Comparison of ENCODE assay signal across 9 cellular contexts in the genomic region with DNA sequence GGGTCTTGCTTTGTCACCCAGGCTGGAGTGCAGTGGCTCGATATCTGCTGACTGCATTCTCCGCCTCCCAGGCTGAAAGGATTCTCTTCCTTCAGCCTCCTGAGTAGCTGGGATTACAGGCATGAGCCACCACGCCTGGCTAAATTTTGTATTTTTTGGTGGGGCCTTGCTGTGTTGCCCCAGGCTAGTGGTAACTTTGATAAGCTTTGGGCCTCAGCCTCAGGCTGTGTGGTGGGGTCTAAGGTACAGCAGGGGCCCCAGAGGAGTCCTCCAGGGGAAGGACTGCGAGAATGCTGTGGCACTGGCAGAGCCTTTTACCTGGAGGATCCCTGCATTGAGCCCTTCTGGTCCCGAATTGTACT. TPM values are rescaled to one million over a fixed set of nuclear protein-coding genes. Genes with fewer than 3 reads are reported as not detected.
DNase-seq lines count a peak whose midpoint lies in the region; ATAC-seq and TF ChIP-seq lines count a peak whose summit lies in the region.
"Had no signal": no experiment of that assay in that cellular context is flagged by ENCODE, and none has a peak within 500 bp of the region (broad histone marks: within the 10 kb centered on the region; RNA-seq: fewer than 3 reads in every experiment).

No MANE protein-coding gene starts in this region.

- H3K27me3 ChIP-seq in effector memory CD4-positive, alpha-beta T cell (replicated peaks; ENCODE audit: control insufficient read depth, insufficient read depth, low read length, poor library complexity, severe bottlenecking) = no peaks in the 10 kb centered on the region
- no peaks in the 10 kb centered on the region for H3K27me3 ChIP-seq in skeletal muscle tissue (ENCODE audit: control insufficient read depth in 3 of 3, insufficient read depth in 3 of 3, low read length in 3 of 3)

- peak overlapping the region; percentile 33 for H3K27ac ChIP-seq in effector memory CD4-positive, alpha-beta T cell (ENCODE audit: insufficient read depth, low read length, poor library complexity, severe bottlenecking)
- H3K27ac ChIP-seq in skeletal muscle tissue (ENCODE audit: low read depth, low read length) = peak overlapping the region; percentile 99

- H3K4me3 ChIP-seq in effector memory CD4-positive, alpha-beta T cell (ENCODE audit: insufficient read depth, low read depth, low read length, poor library complexity, severe bottlenecking) = no peak overlapping the region
- no peak overlapping the region for H3K4me3 ChIP-seq in skeletal muscle tissue (ENCODE audit: low read length in 3 of 3)

- H3K4me1 ChIP-seq in effector memory CD4-positive, alpha-beta T cell (ENCODE audit: control insufficient read depth, insufficient read depth, low read length, poor library complexity, severe bottlenecking) = peaks cover 30% of the 10 kb centered on the region
- H3K4me1 ChIP-seq in skeletal muscle tissue (ENCODE audit: control insufficient read depth in 3 of 3, insufficient read depth in 3 of 3, low read length in 3 of 3) = peaks cover 65 to 77% (median 73%) of the 10 kb centered on the region in 3 donors

- DNase-seq in effector memory CD4-positive, alpha-beta T cell = no peak
- DNase-seq in NCI-H1105 treated with DMSO at 0.1 percent for 48 hours (lab: John Stamatoyannopoulos, UW) (no peak), NCI-H1092 (lab: John Stamatoyannopoulos, UW) (no peak), Ammon's horn (ENCODE audit: low spot score) (no peak)
- DNase-seq: PC-3 had no signal

- H3K9ac ChIP-seq in skeletal muscle tissue (ENCODE audit: low read depth in 1 of 3, low read length in 3 of 3) = peak overlapping the region; percentile 34 to 66 (median 51)

- ATAC-seq in GM18505 (IDR thresholded peaks at IDR 0.05; ENCODE audit: unreplicated experiment) (peak; percentile 0), HG03378 (IDR thresholded peaks at IDR 0.05; ENCODE audit: unreplicated experiment) (peak; percentile 3), HG03135 (IDR thresholded peaks at IDR 0.05; ENCODE audit: unreplicated experiment) (no peak)
- ATAC-seq: PC-3 had no signal

- H3K36me3 ChIP-seq in effector memory CD4-positive, alpha-beta T cell (ENCODE audit: control insufficient read depth, insufficient read depth, low read length) = no peaks in the 10 kb centered on the region
- no peaks in the 10 kb centered on the region for H3K36me3 ChIP-seq in skeletal muscle tissue (ENCODE audit: control insufficient read depth in 3 of 3, insufficient read depth in 3 of 3, low read length in 3 of 3)

- TF ChIP-seq POLR2A in GM18505 (IDR thresholded peaks at IDR 0.05; ENCODE audit: borderline replicate concordance, extremely low read depth, insufficient read depth, insufficient read length) = no peak

- no peaks in the 10 kb centered on the region for H3K9me3 ChIP-seq in effector memory CD4-positive, alpha-beta T cell (ENCODE audit: control insufficient read depth, low read length)
- no peaks in the 10 kb centered on the region for H3K9me3 ChIP-seq in skeletal muscle tissue (ENCODE audit: control insufficient read depth in 3 of 3, low read length in 3 of 3)

RNA-seq across cellular contexts. Expression of gene DOT1L, which starts 7.2 kb away (rescaled TPM):
- 5.7 TPM for total RNA-seq in skeletal muscle tissue

RNA-seq across cellular contexts. Expression of gene AP3D1, which starts 19.6 kb away (rescaled TPM):
- total RNA-seq in skeletal muscle tissue = 33.4 TPM
